In genomic region chr2:169964740-169965139, GRCh38 we compare ENCODE assay signal across 26 cellular contexts.
DNase-seq lines count a peak whose midpoint lies in the region; ATAC-seq and TF ChIP-seq lines count a peak whose summit lies in the region.
"Had no signal": no experiment of that assay in that cellular context is flagged by ENCODE, and none has a peak within 500 bp of the region (broad histone marks: within the 10 kb centered on the region; RNA-seq: fewer than 3 reads in every experiment).

No MANE protein-coding gene starts in this region.

- H3K4ac ChIP-seq in mesenchymal stem cell (ENCODE audit: low read depth in 1 of 2, low read length in 2 of 2) = no peak overlapping the region

- no peak overlapping the region for H2AFZ ChIP-seq in mesenchymal stem cell (ENCODE audit: low read depth, low read length)

- TF ChIP-seq RAD21 in Ishikawa (IDR thresholded peaks at IDR 0.05; ENCODE audit: low read depth) = no peak

- no peak overlapping the region for H2AK5ac ChIP-seq in mesenchymal stem cell (ENCODE audit: low read length, severe bottlenecking)

- no peak overlapping the region for H2BK15ac ChIP-seq in mesenchymal stem cell (ENCODE audit: low read depth, poor library complexity, severe bottlenecking)

- no peak overlapping the region for H2BK5ac ChIP-seq in mesenchymal stem cell (ENCODE audit: low read depth, low read length, poor library complexity, severe bottlenecking)

- H2BK12ac ChIP-seq in mesenchymal stem cell (ENCODE audit: low read length in 2 of 2) = no peak overlapping the region

- H3K79me1 ChIP-seq in mesenchymal stem cell (replicated peaks; ENCODE audit: low read length, poor library complexity, severe bottlenecking) = peaks cover 5% of the 10 kb centered on the region

- H4K91ac ChIP-seq in mesenchymal stem cell (ENCODE audit: low read length) = no peak overlapping the region

- H3K4me1 ChIP-seq in mesenchymal stem cell (ENCODE audit: control insufficient read depth, insufficient read depth, low read depth, low read length) = peaks cover 1% of the 10 kb centered on the region
- H3K4me1 ChIP-seq: pancreas, thyroid gland had no signal

- no peak overlapping the region for H4K8ac ChIP-seq in mesenchymal stem cell (ENCODE audit: low read length)

- H2BK120ac ChIP-seq in mesenchymal stem cell (ENCODE audit: low read depth, low read length) = no peak overlapping the region

- no peak overlapping the region for H3K9ac ChIP-seq in mesenchymal stem cell (ENCODE audit: low read length)

- no peak for ATAC-seq in HG03108 (IDR thresholded peaks at IDR 0.05; ENCODE audit: unreplicated experiment)
- ATAC-seq: left lobe of liver, pancreas, right cardiac atrium had no signal

- no peak overlapping the region for H3K4me2 ChIP-seq in mesenchymal stem cell (ENCODE audit: low read length, poor library complexity, severe bottlenecking)

- no peak for TF ChIP-seq EP300 in Ishikawa (IDR thresholded peaks at IDR 0.05; ENCODE audit: borderline replicate concordance)

- in situ Hi-C loops in KBM-7 (cut with MboI; ENCODE audit: low pct_unique_long_range_greater_than_20kb, low sequenced_read_pairs) = no loop called here

- H3K9me3 ChIP-seq in mesenchymal stem cell (ENCODE audit: control insufficient read depth, low read length) = peaks cover 9% of the 10 kb centered on the region
- H3K9me3 ChIP-seq: pancreas, thyroid gland had no signal

- 50% methylated on average over 2 of the region's 2 CpGs for WGBS in mesenchymal stem cell

- H3K27ac ChIP-seq in mesenchymal stem cell (ENCODE audit: low read length, poor library complexity, severe bottlenecking) = no peak overlapping the region
- H3K27ac ChIP-seq: pancreas, thyroid gland had no signal

- peaks cover 0 to 50% of the 10 kb centered on the region in 2 experiments for H3K36me3 ChIP-seq in mesenchymal stem cell (ENCODE audit: control insufficient read depth in 1 of 2, insufficient read depth in 2 of 2, low read depth in 1 of 2, low read length in 2 of 2)

- H3K4me3 ChIP-seq in AG10803 (ENCODE audit: low read length) (no peak overlapping the region), mesenchymal stem cell (ENCODE audit: insufficient read depth in 1 of 2, low read depth in 1 of 2, low read length in 2 of 2) (no peak overlapping the region)
- H3K4me3 ChIP-seq: pancreas, thyroid gland had no signal

- TF ChIP-seq CTCF in AG10803 (conservative IDR thresholded peaks at IDR 0.05; ENCODE audit: low read length) = no peak

- H3K27me3 ChIP-seq in mesenchymal stem cell (ENCODE audit: control insufficient read depth in 1 of 2, insufficient read depth in 1 of 2, low read length in 2 of 2) = no peaks in the 10 kb centered on the region
- H3K27me3 ChIP-seq: pancreas, thyroid gland had no signal

- H3K14ac ChIP-seq in mesenchymal stem cell (ENCODE audit: low read length in 2 of 2) = no peak overlapping the region

- no peak overlapping the region for H3K18ac ChIP-seq in mesenchymal stem cell (ENCODE audit: low read depth in 1 of 2, low read length in 2 of 2)

- H3K23ac ChIP-seq in mesenchymal stem cell (ENCODE audit: low read length in 2 of 2) = no peak overlapping the region

- DNase-seq in AG10803 (ENCODE audit: low read depth) = peak; percentile 29
- DNase-seq in dermis microvascular lymphatic vessel endothelial cell (ENCODE audit: low read depth in 2 of 2) = peak; percentile 43 to 57
- DNase-seq in mesenchymal stem cell = peak; percentile 71
- DNase-seq in NAMALWA (ENCODE audit: low spot score) = no peak
- no peak for DNase-seq in KBM-7
- DNase-seq in NCI-H2081 (lab: John Stamatoyannopoulos, UW) = no peak
- DNase-seq: activated CD4-positive, alpha-beta memory T cell treated with anti-CD3 and anti-CD28 coated beads for 36 hours; activated CD4-positive, alpha-beta T cell treated with anti-CD3 and anti-CD28 coated beads for 1 hour; activated CD8-positive, alpha-beta memory T cell treated with anti-CD3 and anti-CD28 coated beads, Interleukin-2, amount 50 U/mL, for 48 hours; activated naive CD4-positive, alpha-beta T cell treated with anti-CD3 and anti-CD28 coated beads for 36 hours; CD8-positive, alpha-beta memory T cell; cerebellar nuclear complex; DMS153; glutamatergic neuron; H7; MM.1S; NCI-H2029; NK-92 treated with Interleukin-12 subunit alpha and Interleukin-12 subunit beta, amount 100 ng/mL, for 24 hours; pancreas; right cardiac atrium; stimulated activated CD4-positive, alpha-beta T cell treated with anti-CD3 and anti-CD28 coated beads, Interleukin-12 subunit alpha, Interleukin-12 subunit beta, amount 100 ng/mL, for 4 hours; stimulated activated CD4-positive, alpha-beta T cell treated with anti-CD3 and anti-CD28 coated beads, Interleukin-2, amount 100 ng/mL, for 48 hours; thyroid gland had no signal

TF ChIP-seq in Ishikawa, 13 proteins besides CTCF, POLR2A, EP300 and RAD21:
- 0 out of 2 replicates have a peak, but pooled peaks have one; percentile 40 for TF ChIP-seq CEBPB (IDR thresholded peaks at IDR 0.05)
- no peak for TF ChIP-seq TEAD4 (IDR thresholded peaks at IDR 0.05)
TF ChIP-seq in Ishikawa: peak in this region for 1.

Comparison
In these comparisons a context has a peak if more than half of its experiments do, and no peak if none do; other contexts are left out.
1. DNase-seq: peak in AG10803 (single experiment), dermis microvascular lymphatic vessel endothelial cell (2 of 2) and mesenchymal stem cell (single experiment); none in NAMALWA (single experiment), KBM-7 (single experiment) and NCI-H2081 (0 of 2).